Comparison of ENCODE assay signal across 8 cellular contexts in the genomic region with DNA sequence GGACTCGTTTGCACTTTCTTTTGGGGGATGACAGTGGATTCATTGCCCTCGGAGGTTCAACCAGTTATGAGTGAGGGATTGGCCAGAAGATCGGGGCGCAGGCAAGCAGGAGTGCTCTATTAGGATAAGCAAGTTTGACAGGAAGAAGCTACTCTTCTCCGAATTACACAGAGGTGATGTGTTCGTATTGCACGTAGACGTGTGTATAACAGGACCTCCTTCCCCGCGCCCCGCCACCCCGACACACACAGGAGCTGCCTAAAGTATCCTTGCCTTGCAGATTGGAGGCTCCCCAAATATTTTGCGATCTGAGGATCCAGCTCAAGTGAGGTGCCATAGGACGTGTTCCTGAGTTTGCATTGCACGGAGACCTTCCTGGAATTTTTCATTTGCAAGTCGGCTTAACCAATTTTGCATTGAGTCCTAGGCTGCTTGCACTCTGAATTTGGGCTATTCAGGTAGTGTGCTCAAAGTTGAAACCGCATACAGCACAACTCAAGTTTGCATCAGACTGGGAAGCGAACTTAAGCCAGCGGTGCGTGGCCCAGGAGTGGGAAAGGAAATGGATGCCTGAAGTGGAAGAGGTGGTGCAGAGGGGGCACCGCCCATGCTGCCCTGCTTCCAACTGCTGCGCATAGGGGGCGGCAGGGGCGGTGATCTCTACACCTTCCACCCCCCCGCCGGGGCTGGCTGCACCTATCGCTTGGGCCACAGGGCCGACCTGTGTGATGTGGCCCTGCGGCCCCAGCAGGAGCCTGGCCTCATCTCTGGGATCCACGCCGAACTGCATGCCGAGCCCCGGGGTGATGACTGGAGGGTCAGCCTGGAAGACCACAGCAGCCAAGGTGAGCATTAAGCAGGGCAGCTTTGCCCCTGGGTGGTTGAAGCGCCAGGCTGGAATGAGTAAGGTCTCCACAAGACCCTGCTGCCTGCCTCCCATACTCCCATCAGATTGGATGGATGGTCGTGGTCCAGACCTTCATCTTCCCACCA. TPM values are rescaled to one million over a fixed set of nuclear protein-coding genes. Genes with fewer than 3 reads are reported as not detected.
DNase-seq lines count a peak whose midpoint lies in the region; ATAC-seq lines count a peak whose summit lies in the region.

No MANE protein-coding gene starts in this region.

- no peaks in the 10 kb centered on the region for H3K9me3 Mint-ChIP-seq in stimulated activated naive B cell treated with anti-CD40 and anti-IgM and Interleukin-4, amounts not matched to agents 10 μg/mL and 1 μg/mL and 100 μg/mL, for 72 hours

- H3K9me3 ChIP-seq in iPS-18c (ENCODE audit: control insufficient read depth, insufficient read depth, low read length) = no peaks in the 10 kb centered on the region

- peak overlapping the region; percentile 72 for H3K27ac Mint-ChIP-seq in stimulated activated naive B cell treated with anti-CD40 and anti-IgM and Interleukin-4, amounts not matched to agents 10 μg/mL and 1 μg/mL and 100 μg/mL, for 72 hours

- peak overlapping the region; percentile 95 to 96 for H3K4me3 Mint-ChIP-seq in stimulated activated naive B cell treated with anti-CD40 and anti-IgM and Interleukin-4, amounts not matched to agents 10 μg/mL and 1 μg/mL and 100 μg/mL, for 72 hours

- peaks cover 13 to 33% of the 10 kb centered on the region in 2 donors for H3K36me3 Mint-ChIP-seq in stimulated activated naive B cell treated with anti-CD40 and anti-IgM and Interleukin-4, amounts not matched to agents 10 μg/mL and 1 μg/mL and 100 μg/mL, for 72 hours

- H3K27me3 Mint-ChIP-seq in stimulated activated naive B cell treated with anti-CD40 and anti-IgM and Interleukin-4, amounts not matched to agents 10 μg/mL and 1 μg/mL and 100 μg/mL, for 72 hours = no peaks in the 10 kb centered on the region

- H3K4me3 ChIP-seq in iPS-18c (ENCODE audit: insufficient read depth, low read depth, low read length) = peak overlapping the region; percentile 73

- peaks cover 23 to 48% of the 10 kb centered on the region in 2 donors for H3K4me1 Mint-ChIP-seq in stimulated activated naive B cell treated with anti-CD40 and anti-IgM and Interleukin-4, amounts not matched to agents 10 μg/mL and 1 μg/mL and 100 μg/mL, for 72 hours

- ATAC-seq in stimulated activated naive B cell treated with anti-CD40 and anti-IgM and Interleukin-4, amounts not matched to agents 10 μg/mL and 1 μg/mL and 100 μg/mL, for 72 hours (replicated peaks) = peak; percentile 1 to 7

- peak; percentile 50 for DNase-seq in stimulated activated CD4-positive, alpha-beta T cell treated with anti-CD3 and anti-CD28 coated beads, Interleukin-15, amount 100 ng/mL, for 24 hours
- DNase-seq in stimulated activated CD4-positive, alpha-beta T cell treated with anti-CD3 and anti-CD28 coated beads, Interleukin-12 subunit alpha, Interleukin-12 subunit beta, amount 100 ng/mL, for 4 hours = no peak
- peak; percentile 67 for DNase-seq in M059J (ENCODE audit: low read depth)
- DNase-seq in activated effector memory CD4-positive, alpha-beta T cell treated with anti-CD3 and anti-CD28 coated beads, Interleukin-2, amount 50 U/mL, for 16 hours = peak; percentile 73
- DNase-seq in stimulated activated naive B cell treated with anti-CD40 and anti-IgM and Interleukin-4, amounts not matched to agents 10 μg/mL and 1 μg/mL and 100 μg/mL, for 72 hours = no peak
- DNase-seq in T-helper 9 cell = no peak
- DNase-seq in ureter (ENCODE audit: low spot score) = no peak

RNA-seq across cellular contexts. Expression of gene TCF19, which starts 0.8 kb away (rescaled TPM):
- 84.1 and 130 TPM in 2 replicates for total RNA-seq in M059J (2014; rRNA removed; shearing (Covaris generic))
- 5.9 TPM for total RNA-seq in ureter

RNA-seq across cellular contexts. Expression of gene CCHCR1, which starts 1.6 kb away (rescaled TPM):
- 25.5 and 25.9 TPM in 2 replicates for total RNA-seq in M059J (2014; rRNA removed; shearing (Covaris generic))
- total RNA-seq in ureter = 23.4 TPM

RNA-seq across cellular contexts. Expression of gene POU5F1, which starts 11.3 kb away (rescaled TPM):
- total RNA-seq in M059J (2014; rRNA removed; shearing (Covaris generic)) = 0.39 TPM in 1 of 2 replicates, not detected in the other
- total RNA-seq in ureter = 9.5 TPM

RNA-seq across cellular contexts. Expression of gene PSORS1C2, which starts 20.3 kb away (rescaled TPM):
- total RNA-seq in M059J (2014; rRNA removed; shearing (Covaris generic)) = not detected in 2 replicates
- not detected for total RNA-seq in ureter

RNA-seq across cellular contexts. Expression of gene CDSN, which starts 38.9 kb away (rescaled TPM):
- total RNA-seq in M059J (2014; rRNA removed; shearing (Covaris generic)) = not detected in 2 replicates
- not detected for total RNA-seq in ureter

Comparison
In these comparisons a context has a peak if more than half of its experiments do, and no peak if none do; other contexts are left out.
1. DNase-seq: peak in stimulated activated CD4-positive, alpha-beta T cell treated with anti-CD3 and anti-CD28 coated beads, Interleukin-15, amount 100 ng/mL, for 24 hours (single experiment), M059J (single experiment) and activated effector memory CD4-positive, alpha-beta T cell treated with anti-CD3 and anti-CD28 coated beads, Interleukin-2, amount 50 U/mL, for 16 hours (single experiment); none in stimulated activated CD4-positive, alpha-beta T cell treated with anti-CD3 and anti-CD28 coated beads, Interleukin-12 subunit alpha, Interleukin-12 subunit beta, amount 100 ng/mL, for 4 hours (single experiment), stimulated activated naive B cell treated with anti-CD40 and anti-IgM and Interleukin-4, amounts not matched to agents 10 μg/mL and 1 μg/mL and 100 μg/mL, for 72 hours (single experiment), T-helper 9 cell (single experiment) and ureter (single experiment).
2. RNA of gene TCF19, which starts 0.8 kb away (total RNA-seq): 84.1 to 130 TPM in M059J; 5.9 TPM in ureter (single experiment); every median in the first group is over 10 times any median in the second.